Comparison of ENCODE assay signal across 7 cellular contexts in genomic region chrX:154013614-154014360, GRCh38. TPM values are rescaled to one million over a fixed set of nuclear protein-coding genes. Genes with fewer than 3 reads are reported as not detected.
DNase-seq lines count a peak whose midpoint lies in the region; ATAC-seq and TF ChIP-seq lines count a peak whose summit lies in the region.

No MANE protein-coding gene starts in this region.

- H3K27ac Mint-ChIP-seq in mesothelial cell of epicardium: no peak overlapping the region

- TF ChIP-seq CTCF in GM10266 (IDR thresholded peaks at IDR 0.05; ENCODE audit: control insufficient read depth, insufficient read depth, low read depth, missing control alignments) (peak; percentile 71), mesothelial cell of epicardium (IDR thresholded peaks at IDR 0.05; ENCODE audit: unreplicated experiment) (peak; percentile 90), upper lobe of right lung (IDR thresholded peaks at IDR 0.05) (peak; percentile 87)

- no peaks in the 10 kb centered on the region for H3K27me3 ChIP-seq in upper lobe of right lung

- H3K4me3 ChIP-seq in upper lobe of right lung: no peak overlapping the region

- H3K36me3 Mint-ChIP-seq in mesothelial cell of epicardium: peaks cover 7% of the 10 kb centered on the region

- H3K9me3 Mint-ChIP-seq in mesothelial cell of epicardium: no peaks in the 10 kb centered on the region

- no peak overlapping the region for H3K27ac ChIP-seq in upper lobe of right lung

- peak; percentile 59 for DNase-seq in GM10266 (ENCODE audit: extremely low spot score)
- peak; percentile 58 for DNase-seq in HuH-7.5 (ENCODE audit: low spot score)
- peak; percentile 12 to 36 for DNase-seq in dermis microvascular lymphatic vessel endothelial cell (ENCODE audit: low read depth in 2 of 2)
- peak in 1 of 2 experiments; percentile 60 for DNase-seq in mesothelial cell of epicardium (ENCODE audit: low spot score in 2 of 2, unreplicated experiment in 2 of 2)
- peak; percentile 76 for DNase-seq in upper lobe of right lung
- no peak for DNase-seq in NCI-H774 (lab: John Stamatoyannopoulos, UW)

- H3K36me3 ChIP-seq in upper lobe of right lung: peaks cover 10% of the 10 kb centered on the region

- no peak overlapping the region for H3K4me3 Mint-ChIP-seq in mesothelial cell of epicardium

- intact Hi-C loops in upper lobe of right lung (cut with DNase I): no loop called here

- peaks cover 4% of the 10 kb centered on the region for H3K4me1 Mint-ChIP-seq in mesothelial cell of epicardium

- ATAC-seq in activated CD4-positive, CD25-positive, alpha-beta regulatory T cell treated with anti-CD3 and anti-CD28 coated beads, Interleukin-2, amount 50 U/mL, for 24 hours: peak; percentile 72 to 84
- peak; percentile 74 for ATAC-seq in upper lobe of right lung

- H3K9me3 ChIP-seq in upper lobe of right lung: no peaks in the 10 kb centered on the region

- no peaks in the 10 kb centered on the region for H3K27me3 Mint-ChIP-seq in mesothelial cell of epicardium (ENCODE audit: low read depth)

- no peaks in the 10 kb centered on the region for H3K4me1 ChIP-seq in upper lobe of right lung

RNA-seq across cellular contexts. Expression of gene IRAK1, which starts 5.9 kb away (rescaled TPM):
- total RNA-seq in dermis microvascular lymphatic vessel endothelial cell (52.2 and 56.6 TPM in 2 replicates), mesothelial cell of epicardium (64.9 to 73.4 TPM (median 69.1 TPM) in 3 replicates), upper lobe of right lung (89.4 TPM)

RNA-seq across cellular contexts. Expression of gene TMEM187, which starts 41.2 kb away (rescaled TPM):
- 2.7 and 6.6 TPM in 2 replicates for total RNA-seq in dermis microvascular lymphatic vessel endothelial cell
- 11.5 to 15.0 TPM (median 14.2 TPM) in 3 replicates for total RNA-seq in mesothelial cell of epicardium
- 9.0 TPM for total RNA-seq in upper lobe of right lung

RNA-seq across cellular contexts. Expression of gene HCFC1, which starts 42.2 kb away (rescaled TPM):
- 10.0 and 15.9 TPM in 2 replicates for total RNA-seq in dermis microvascular lymphatic vessel endothelial cell
- 96.3 to 99.9 TPM (median 98.5 TPM) in 3 replicates for total RNA-seq in mesothelial cell of epicardium
- 47.5 TPM for total RNA-seq in upper lobe of right lung
